11 cellular contexts compared by ENCODE assay signal in genomic region chr5:2756764-2757163, GRCh38. TPM values are rescaled to one million over a fixed set of nuclear protein-coding genes. Genes with fewer than 3 reads are reported as not detected.
DNase-seq lines count a peak whose midpoint lies in the region; ATAC-seq and TF ChIP-seq lines count a peak whose summit lies in the region.
"Had no signal": no experiment of that assay in that cellular context is flagged by ENCODE, and none has a peak within 500 bp of the region (broad histone marks: within the 10 kb centered on the region; RNA-seq: fewer than 3 reads in every experiment).

No MANE protein-coding gene starts in this region.

- peaks cover 4% of the 10 kb centered on the region for H3K4me1 Mint-ChIP-seq in activated CD8-positive, alpha-beta memory T cell treated with anti-CD3 and anti-CD28 coated beads, Interleukin-2, amount 10 ng/mL, durations not matched to agents 7 days and 5 days
- peaks cover 58% of the 10 kb centered on the region for H3K4me1 Mint-ChIP-seq in chondrocyte (ENCODE audit: low read depth)

- peaks cover 54% of the 10 kb centered on the region for H3K27me3 Mint-ChIP-seq in activated CD8-positive, alpha-beta memory T cell treated with anti-CD3 and anti-CD28 coated beads, Interleukin-2, amount 10 ng/mL, durations not matched to agents 7 days and 5 days
- H3K27me3 Mint-ChIP-seq in chondrocyte (ENCODE audit: low read depth): no peaks in the 10 kb centered on the region

- no peak for ATAC-seq in activated CD8-positive, alpha-beta memory T cell treated with anti-CD3 and anti-CD28 coated beads, Interleukin-2, amount 10 ng/mL, durations not matched to agents 7 days and 5 days
- peak in 1 of 2 donors; percentile 8 for ATAC-seq in lower lobe of right lung
- no peak for ATAC-seq in thoracic aorta (ENCODE audit: insufficient number of reproducible peaks, low FRiP score, low read depth)
- ATAC-seq in GM21717 (IDR thresholded peaks at IDR 0.05; ENCODE audit: unreplicated experiment): no peak

- H3K36me3 Mint-ChIP-seq in activated CD8-positive, alpha-beta memory T cell treated with anti-CD3 and anti-CD28 coated beads, Interleukin-2, amount 10 ng/mL, durations not matched to agents 7 days and 5 days: peaks cover 4% of the 10 kb centered on the region
- peaks cover 1% of the 10 kb centered on the region for H3K36me3 Mint-ChIP-seq in chondrocyte (ENCODE audit: low read depth)

- no peak for TF ChIP-seq POLR2A in sigmoid colon (IDR thresholded peaks at IDR 0.05)

- DNase-seq in activated CD8-positive, alpha-beta memory T cell treated with anti-CD3 and anti-CD28 coated beads, Interleukin-2, amount 10 ng/mL, durations not matched to agents 7 days and 5 days: no peak
- no peak for DNase-seq in activated CD8-positive, alpha-beta memory T cell treated with anti-CD3 and anti-CD28 coated beads, Interleukin-2, amount 50 U/mL, for 4 hours
- DNase-seq in chondrocyte (ENCODE audit: low spot score): no peak
- no peak for DNase-seq in lower lobe of right lung
- no peak for DNase-seq in thoracic aorta (ENCODE audit: low spot score)
- DNase-seq in SW480 (ENCODE audit: low spot score): no peak
- DNase-seq in sigmoid colon: no peak
- DNase-seq: effector CD4-positive, alpha-beta T cell; NCI-H1436 had no signal

- H3K27me3 ChIP-seq in lower lobe of right lung (ENCODE audit: low read depth) (peaks cover 82% of the 10 kb centered on the region), thoracic aorta (replicated peaks; ENCODE audit: insufficient read depth) (peaks cover 8% of the 10 kb centered on the region), sigmoid colon (peaks cover 69 to 100% (median 84%) of the 10 kb centered on the region in 3 donors)

- CTCF ChIA-PET in activated CD8-positive, alpha-beta memory T cell treated with anti-CD3 and anti-CD28 coated beads, Interleukin-2, amount 10 ng/mL, durations not matched to agents 7 days and 5 days (lab: Charles Lee): no interaction called here

- TF ChIP-seq EP300 in sigmoid colon (IDR thresholded peaks at IDR 0.05): no peak

- H3K27ac Mint-ChIP-seq in activated CD8-positive, alpha-beta memory T cell treated with anti-CD3 and anti-CD28 coated beads, Interleukin-2, amount 10 ng/mL, durations not matched to agents 7 days and 5 days: peak overlapping the region; percentile 28
- peak overlapping the region; percentile 92 for H3K27ac Mint-ChIP-seq in chondrocyte (ENCODE audit: unreplicated experiment)

- no peak overlapping the region for H3K4me3 Mint-ChIP-seq in activated CD8-positive, alpha-beta memory T cell treated with anti-CD3 and anti-CD28 coated beads, Interleukin-2, amount 10 ng/mL, durations not matched to agents 7 days and 5 days
- peak overlapping the region; percentile 92 for H3K4me3 Mint-ChIP-seq in chondrocyte (ENCODE audit: unreplicated experiment)

- H3K27ac ChIP-seq in lower lobe of right lung (peak overlapping the region; percentile 90), thoracic aorta (no peak overlapping the region), sigmoid colon (no peak overlapping the region)

- H3K9me3 ChIP-seq in lower lobe of right lung (no peaks in the 10 kb centered on the region), thoracic aorta (no peaks in the 10 kb centered on the region), sigmoid colon (no peaks in the 10 kb centered on the region)

- H3K36me3 ChIP-seq in lower lobe of right lung (no peaks in the 10 kb centered on the region), thoracic aorta (no peaks in the 10 kb centered on the region), sigmoid colon (no peaks in the 10 kb centered on the region)

- TF ChIP-seq CTCF in chondrocyte (IDR thresholded peaks at IDR 0.05) (peak; percentile 39), lower lobe of right lung (IDR thresholded peaks at IDR 0.05) (no peak), thoracic aorta (IDR thresholded peaks at IDR 0.05) (no peak), sigmoid colon (IDR thresholded peaks at IDR 0.05) (no peak)

- H3K4me1 ChIP-seq in lower lobe of right lung (peaks cover 13% of the 10 kb centered on the region), thoracic aorta (ENCODE audit: control insufficient read depth in 1 of 2, low read depth in 2 of 2) (peaks cover 4 to 26% of the 10 kb centered on the region in 2 donors), sigmoid colon (peaks cover 0 to 48% (median 41%) of the 10 kb centered on the region in 4 donors)

- intact Hi-C loops in lower lobe of right lung (cut with DNase I) (no loop called here), sigmoid colon (cut with DNase I) (no loop called here)

- WGBS in sigmoid colon, 2 donors: 3 to 10% methylated on average over 32 of the region's 32 CpGs

- no peaks in the 10 kb centered on the region for H3K9me3 Mint-ChIP-seq in activated CD8-positive, alpha-beta memory T cell treated with anti-CD3 and anti-CD28 coated beads, Interleukin-2, amount 10 ng/mL, durations not matched to agents 7 days and 5 days (ENCODE audit: low read depth)
- no peaks in the 10 kb centered on the region for H3K9me3 Mint-ChIP-seq in chondrocyte (ENCODE audit: low read depth)

- H3K4me3 ChIP-seq in lower lobe of right lung (peak overlapping the region; percentile 55), thoracic aorta (peak overlapping the region; percentile 65), sigmoid colon (peak overlapping the region in 2 of 4 donors; percentile 9 to 30)

RNA-seq across cellular contexts. Expression of gene IRX2, which starts 5.3 kb away (rescaled TPM):
- not detected for total RNA-seq in activated CD8-positive, alpha-beta memory T cell treated with anti-CD3 and anti-CD28 coated beads, Interleukin-2, amount 10 ng/mL, durations not matched to agents 7 days and 5 days
- total RNA-seq in chondrocyte (9.1 to 11.5 TPM (median 9.2 TPM) in 3 replicates), lower lobe of right lung (52.1 TPM), thoracic aorta (under 1 TPM; 0.28 to 0.54 TPM), sigmoid colon (not detected)
- under 1 TPM in 1 of 3 donors, not detected in 2; 0.03 TPM for polyA plus RNA-seq in sigmoid colon
- polyA plus RNA-seq: AG04450 had no signal
